1 cellular context compared by ENCODE assay signal in the genomic region with DNA sequence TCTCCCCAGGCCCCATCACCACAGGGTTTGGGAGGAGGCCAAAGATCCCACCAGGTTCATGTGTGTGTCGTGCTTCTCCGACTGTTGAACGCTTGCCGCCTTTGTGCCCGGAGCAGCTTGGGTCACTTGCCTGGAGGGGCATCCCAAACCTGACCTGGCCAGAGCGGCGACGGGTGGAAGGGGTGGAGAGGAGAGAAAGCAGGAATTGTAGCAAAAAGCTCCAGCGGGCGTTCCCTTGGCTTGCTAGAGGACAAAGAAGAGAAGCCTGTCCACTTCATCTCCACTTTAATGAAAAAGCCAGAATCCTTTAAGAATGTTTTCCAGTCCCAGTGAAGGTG.
TF ChIP-seq lines count a peak whose summit lies in the region.

No MANE protein-coding gene starts in this region.

TF ChIP-seq in GM23338, 12 proteins besides CTCF, POLR2A, EP300 and RAD21:
- no peak for TF ChIP-seq CREB1 (CRISPR knock-in tag; IDR thresholded peaks at IDR 0.05; ENCODE audit: low read depth)
- TF ChIP-seq POLR2AphosphoS5 (IDR thresholded peaks at IDR 0.05; ENCODE audit: low read depth), result no peak
- TF ChIP-seq ZNF331 (CRISPR knock-in tag; IDR thresholded peaks at IDR 0.05; ENCODE audit: low read depth), result no peak
- no peak for TF ChIP-seq EZH2phosphoT487 (IDR thresholded peaks at IDR 0.05; ENCODE audit: unreplicated experiment)
- TF ChIP-seq STAT1 (IDR thresholded peaks at IDR 0.05; ENCODE audit: unreplicated experiment), result no peak
- no peak for TF ChIP-seq ZNF114 (CRISPR knock-in tag; IDR thresholded peaks at IDR 0.05)
- TF ChIP-seq EZH2 (IDR thresholded peaks at IDR 0.05; ENCODE audit: low read depth, unreplicated experiment), result no peak
- no peak for TF ChIP-seq ZNF462 (CRISPR knock-in tag; IDR thresholded peaks at IDR 0.05)
- TF ChIP-seq, protein P1, sequence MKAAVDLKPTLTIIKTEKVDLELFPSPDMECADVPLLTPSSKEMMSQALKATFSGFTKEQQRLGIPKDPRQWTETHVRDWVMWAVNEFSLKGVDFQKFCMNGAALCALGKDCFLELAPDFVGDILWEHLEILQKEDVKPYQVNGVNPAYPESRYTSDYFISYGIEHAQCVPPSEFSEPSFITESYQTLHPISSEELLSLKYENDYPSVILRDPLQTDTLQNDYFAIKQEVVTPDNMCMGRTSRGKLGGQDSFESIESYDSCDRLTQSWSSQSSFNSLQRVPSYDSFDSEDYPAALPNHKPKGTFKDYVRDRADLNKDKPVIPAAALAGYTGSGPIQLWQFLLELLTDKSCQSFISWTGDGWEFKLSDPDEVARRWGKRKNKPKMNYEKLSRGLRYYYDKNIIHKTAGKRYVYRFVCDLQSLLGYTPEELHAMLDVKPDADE (IDR thresholded peaks at IDR 0.05), result no peak
- TF ChIP-seq REST (IDR thresholded peaks at IDR 0.05; ENCODE audit: unreplicated experiment), result no peak
- no peak for TF ChIP-seq JUNB (IDR thresholded peaks at IDR 0.05; ENCODE audit: unreplicated experiment)
- no peak for TF ChIP-seq NANOG (IDR thresholded peaks at IDR 0.05; ENCODE audit: borderline replicate concordance)
